ENCODE assay signal across 8 cellular contexts in genomic region chrX:21479695-21480280, GRCh38.
A peak's percentile ranks its signal among the peaks of the same experiment; 100 is the strongest.
DNase-seq lines count a peak whose midpoint lies in the region; ATAC-seq and TF ChIP-seq lines count a peak whose summit lies in the region.

No MANE protein-coding gene starts in this region.

- peak; percentile 85 for TF ChIP-seq CTCF in chondrocyte (IDR thresholded peaks at IDR 0.05)

- H3K27me3 Mint-ChIP-seq in chondrocyte (ENCODE audit: low read depth): no peaks in the 10 kb centered on the region

- DNase-seq in SIG-M5 treated with dmso at 0.1 percent for 504 hours (lab: John Stamatoyannopoulos, UW; ENCODE audit: unreplicated experiment): peak; percentile 35
- no peak for DNase-seq in SIG-M5 (lab: John Stamatoyannopoulos, UW)
- peak; percentile 73 for DNase-seq in NCI-H82 (lab: John Stamatoyannopoulos, UW)
- DNase-seq in chondrocyte (ENCODE audit: low spot score): no peak
- peak; percentile 54 for DNase-seq in medulla oblongata (ENCODE audit: extremely low spot score)
- DNase-seq in NK-92 treated with Interleukin-12 subunit alpha and Interleukin-12 subunit beta, amount 100 ng/mL, for 24 hours (lab: John Stamatoyannopoulos, UW): no peak

- no peaks in the 10 kb centered on the region for H3K36me3 Mint-ChIP-seq in chondrocyte (ENCODE audit: low read depth)

- peak; percentile 59 for ATAC-seq in GM19468 (IDR thresholded peaks at IDR 0.05; ENCODE audit: extremely low read depth, unreplicated experiment)
- peak; percentile 94 for ATAC-seq in HG03565 (IDR thresholded peaks at IDR 0.05; ENCODE audit: unreplicated experiment)

- H3K9me3 Mint-ChIP-seq in chondrocyte (ENCODE audit: low read depth): no peaks in the 10 kb centered on the region

- no peak overlapping the region for H3K4me3 Mint-ChIP-seq in chondrocyte (ENCODE audit: unreplicated experiment)

- no peak overlapping the region for H3K27ac Mint-ChIP-seq in chondrocyte (ENCODE audit: unreplicated experiment)

- H3K4me1 Mint-ChIP-seq in chondrocyte (ENCODE audit: low read depth): no peaks in the 10 kb centered on the region

Comparison
In these comparisons a context has a peak if more than half of its experiments do, and no peak if none do; other contexts are left out.
1. DNase-seq: peak in SIG-M5 treated with dmso at 0.1 percent for 504 hours (single experiment), NCI-H82 (single experiment) and medulla oblongata (single experiment); none in SIG-M5 (single experiment), chondrocyte (single experiment) and NK-92 treated with Interleukin-12 subunit alpha and Interleukin-12 subunit beta, amount 100 ng/mL, for 24 hours (single experiment).